In genomic region chr12:27334721-27335082, GRCh38 we compare ENCODE assay signal across 3 cellular contexts.
TF ChIP-seq lines count a peak whose summit lies in the region.

No MANE protein-coding gene starts in this region.

TF ChIP-seq in IMR-90, 13 proteins besides CTCF, POLR2A, EP300 and RAD21:
- TF ChIP-seq CHD1 (IDR thresholded peaks at IDR 0.05; ENCODE audit: low read depth, low read length) = no peak
- no peak for TF ChIP-seq ELK1 (IDR thresholded peaks at IDR 0.05; ENCODE audit: borderline replicate concordance, low read depth, low read length)
- TF ChIP-seq SMC3 (IDR thresholded peaks at IDR 0.05; ENCODE audit: low read depth, low read length) = no peak
- TF ChIP-seq MAZ (IDR thresholded peaks at IDR 0.05; ENCODE audit: borderline replicate concordance, low read depth, low read length) = no peak
- TF ChIP-seq BHLHE40 (IDR thresholded peaks at IDR 0.05; ENCODE audit: low read depth, low read length) = no peak
- TF ChIP-seq RFX5 (IDR thresholded peaks at IDR 0.05; ENCODE audit: low read depth, low read length) = no peak
- TF ChIP-seq NFE2L2 (IDR thresholded peaks at IDR 0.05; ENCODE audit: low read depth, low read length) = no peak
- TF ChIP-seq CEBPB (IDR thresholded peaks at IDR 0.05; ENCODE audit: low read depth, low read length) = no peak
- no peak for TF ChIP-seq FOS (IDR thresholded peaks at IDR 0.05; ENCODE audit: low read depth, low read length)
- no peak for TF ChIP-seq USF2 (IDR thresholded peaks at IDR 0.05; ENCODE audit: low read depth, low read length)
- TF ChIP-seq RCOR1 (IDR thresholded peaks at IDR 0.05; ENCODE audit: insufficient replicate concordance, low read length) = no peak
- TF ChIP-seq MAFK (IDR thresholded peaks at IDR 0.05; ENCODE audit: low read depth, low read length) = no peak
- no peak for TF ChIP-seq MXI1 (IDR thresholded peaks at IDR 0.05; ENCODE audit: borderline replicate concordance, low read depth, low read length)
TF ChIP-seq in IMR-90: peak in this region for 0.

TF ChIP-seq in GM12878, 131 proteins besides CTCF, POLR2A, EP300 and RAD21:
- TF ChIP-seq MEF2B (IDR thresholded peaks at IDR 0.05; ENCODE audit: partially characterized antibody, poor library complexity, severe bottlenecking) (peak; percentile 5), PAX5 (IDR thresholded peaks at IDR 0.05; ENCODE audit: borderline replicate concordance, low read depth, low read length) (no peak), GATAD2B (conservative IDR thresholded peaks at IDR 0.05; ENCODE audit: low read depth) (no peak), SREBF2 (IDR thresholded peaks at IDR 0.05; ENCODE audit: low read length) (no peak), FOXK2 (IDR thresholded peaks at IDR 0.05) (no peak), IKZF1 (conservative IDR thresholded peaks at IDR 0.05) (peak; percentile 18)

TF ChIP-seq in HepG2, 621 proteins besides CTCF, POLR2A, EP300 and RAD21:
- peak; percentile 89 for TF ChIP-seq ZNF629 (CRISPR knock-in tag; conservative IDR thresholded peaks at IDR 0.05)
- no peak for TF ChIP-seq ASH2L (IDR thresholded peaks at IDR 0.05; ENCODE audit: insufficient read length, low read depth, low read length)
